ENCODE assay signal across 8 cellular contexts in the genomic region with DNA sequence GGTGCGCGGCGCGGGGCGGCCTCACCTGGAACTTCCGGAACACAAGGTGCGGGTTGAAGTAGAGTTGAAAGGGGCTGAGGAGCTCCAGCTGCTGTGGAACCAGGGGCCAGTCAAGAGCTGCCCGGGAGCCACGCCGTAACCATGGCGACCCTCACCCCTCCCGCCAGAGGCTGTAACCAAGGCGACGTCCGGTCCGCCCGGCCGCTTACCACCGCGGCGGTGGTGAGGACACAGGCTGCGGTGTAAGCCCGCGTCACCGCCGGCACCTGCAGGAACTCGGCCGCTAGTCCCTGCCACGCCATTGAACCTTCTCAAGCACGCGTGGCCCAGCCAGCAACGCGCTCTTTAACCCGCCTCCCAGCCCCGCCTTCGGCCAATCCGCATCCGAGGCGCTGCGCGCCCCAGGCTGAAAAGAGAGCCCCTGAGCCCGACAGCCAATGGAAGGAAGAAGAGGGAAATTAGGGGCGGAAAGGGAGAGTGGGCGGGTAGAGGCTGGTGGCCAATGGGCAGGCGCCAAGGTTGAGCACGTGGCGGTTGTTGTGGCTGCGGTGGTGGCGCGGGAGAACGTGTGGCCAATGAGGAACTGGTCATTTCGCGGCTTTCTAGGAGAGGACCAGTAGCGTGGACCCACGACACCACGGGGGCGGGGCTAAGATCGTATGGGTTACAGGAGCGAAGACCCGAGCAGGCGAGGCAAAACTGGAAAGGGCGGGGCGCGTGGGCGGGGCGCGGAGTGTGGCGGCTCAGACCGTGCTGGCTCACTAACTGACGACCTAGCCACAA. TPM values are rescaled to one million over a fixed set of nuclear protein-coding genes. Genes with fewer than 3 reads are reported as not detected.
DNase-seq lines count a peak whose midpoint lies in the region; ATAC-seq lines count a peak whose summit lies in the region.

A gene (minus strand): TSS at position 321 of the 783 bp plus-strand sequence. CDS start 19 bp downstream, at position 302.

- H3K4ac ChIP-seq in mesenchymal stem cell (ENCODE audit: low read depth in 1 of 2, low read length in 2 of 2) = peak within 1 kb of the TSS in 1 of 2 experiments; percentile 24

- no peaks in the 10 kb centered on the region for H3K9me3 ChIP-seq in mesenchymal stem cell (ENCODE audit: control insufficient read depth, low read length)

- H3K4me2 ChIP-seq in mesenchymal stem cell (ENCODE audit: low read length, poor library complexity, severe bottlenecking) = peak within 1 kb of the TSS; percentile 87

- no peaks in the 10 kb centered on the region for H3K9me3 Mint-ChIP-seq in effector memory CD8-positive, alpha-beta T cell

- H4K8ac ChIP-seq in mesenchymal stem cell (ENCODE audit: low read length) = no peak within 1 kb of the TSS

- peak within 1 kb of the TSS; percentile 75 for H2AFZ ChIP-seq in mesenchymal stem cell (ENCODE audit: low read depth, low read length)

- peak within 1 kb of the TSS in 1 of 2 experiments; percentile 20 for H3K14ac ChIP-seq in mesenchymal stem cell (ENCODE audit: low read length in 2 of 2)

- H3K9ac ChIP-seq in mesenchymal stem cell (ENCODE audit: low read length) = no peak within 1 kb of the TSS

- no peaks in the 10 kb centered on the region for H3K27me3 Mint-ChIP-seq in effector memory CD8-positive, alpha-beta T cell

- peak within 1 kb of the TSS in 1 of 2 experiments; percentile 61 for H3K18ac ChIP-seq in mesenchymal stem cell (ENCODE audit: low read depth in 1 of 2, low read length in 2 of 2)

- no peak within 1 kb of the TSS for H2BK15ac ChIP-seq in mesenchymal stem cell (ENCODE audit: low read depth, poor library complexity, severe bottlenecking)

- peak within 1 kb of the TSS; percentile 65 to 86 for H2BK12ac ChIP-seq in mesenchymal stem cell (ENCODE audit: low read length in 2 of 2)

- H3K23ac ChIP-seq in mesenchymal stem cell (ENCODE audit: low read length in 2 of 2) = no peak within 1 kb of the TSS

- peaks cover 10% of the 10 kb centered on the region for H3K79me1 ChIP-seq in mesenchymal stem cell (replicated peaks; ENCODE audit: low read length, poor library complexity, severe bottlenecking)

- WGBS in mesenchymal stem cell = under 1% methylated on average over 62 of the region's 70 CpGs

- peaks cover 34 to 42% of the 10 kb centered on the region in 2 experiments for H3K36me3 ChIP-seq in mesenchymal stem cell (ENCODE audit: control insufficient read depth in 1 of 2, insufficient read depth in 2 of 2, low read depth in 1 of 2, low read length in 2 of 2)

- no peak within 1 kb of the TSS for H2BK120ac ChIP-seq in mesenchymal stem cell (ENCODE audit: low read depth, low read length)

- peaks cover 15% of the 10 kb centered on the region for H3K4me1 ChIP-seq in mesenchymal stem cell (ENCODE audit: control insufficient read depth, insufficient read depth, low read depth, low read length)

- peak within 1 kb of the TSS; percentile 92 to 96 for H3K4me3 Mint-ChIP-seq in effector memory CD8-positive, alpha-beta T cell

- peak within 1 kb of the TSS; percentile 61 to 69 for H3K4me3 ChIP-seq in mesenchymal stem cell (ENCODE audit: insufficient read depth in 1 of 2, low read depth in 1 of 2, low read length in 2 of 2)

- H3K4me1 Mint-ChIP-seq in effector memory CD8-positive, alpha-beta T cell (ENCODE audit: low read depth in 2 of 2) = peaks cover 16 to 19% of the 10 kb centered on the region in 2 donors

- no peak within 1 kb of the TSS for H3K27ac ChIP-seq in mesenchymal stem cell (ENCODE audit: low read length, poor library complexity, severe bottlenecking)

- no peak within 1 kb of the TSS for H4K91ac ChIP-seq in mesenchymal stem cell (ENCODE audit: low read length)

- no peak within 1 kb of the TSS for H2AK5ac ChIP-seq in mesenchymal stem cell (ENCODE audit: low read length, severe bottlenecking)

- H3K36me3 Mint-ChIP-seq in effector memory CD8-positive, alpha-beta T cell (ENCODE audit: insufficient read depth) = peaks cover 18% of the 10 kb centered on the region

- DNase-seq in C1 segment of cervical spinal cord (lab: John Stamatoyannopoulos, UW) (peak; percentile 50 to 96 (median 87)), NK-92 (lab: John Stamatoyannopoulos, UW; ENCODE audit: unreplicated experiment) (peak; percentile 50), mesenchymal stem cell (peak; percentile 99)
- DNase-seq in activated CD8-positive, alpha-beta memory T cell treated with anti-CD3 and anti-CD28 coated beads for 48 hours (ENCODE audit: low read depth in 2 of 3, low spot score in 2 of 3) = peak; percentile 88 to 97 (median 91)
- DNase-seq in effector memory CD8-positive, alpha-beta T cell = peak; percentile 91 to 93 (median 92)
- DNase-seq in stimulated activated CD8-positive, alpha-beta memory T cell treated with anti-CD3 and anti-CD28 coated beads, Interleukin-12 subunit alpha, Interleukin-12 subunit beta, amount 100 ng/mL, for 1 hour (ENCODE audit: low read depth) = peak; percentile 90

- peaks cover 0 to 11% of the 10 kb centered on the region in 2 experiments for H3K27me3 ChIP-seq in mesenchymal stem cell (ENCODE audit: control insufficient read depth in 1 of 2, insufficient read depth in 1 of 2, low read length in 2 of 2)

- peak within 1 kb of the TSS; percentile 72 to 93 for H3K27ac Mint-ChIP-seq in effector memory CD8-positive, alpha-beta T cell

- ATAC-seq in GM19438 (IDR thresholded peaks at IDR 0.05; ENCODE audit: low read depth, unreplicated experiment) = peak; percentile 83
- peak; percentile 52 for ATAC-seq in HG03571 (IDR thresholded peaks at IDR 0.05; ENCODE audit: unreplicated experiment)
- ATAC-seq in effector memory CD8-positive, alpha-beta T cell (replicated peaks) = peak; percentile 90

- H2BK5ac ChIP-seq in mesenchymal stem cell (ENCODE audit: low read depth, low read length, poor library complexity, severe bottlenecking) = no peak within 1 kb of the TSS

RNA-seq across cellular contexts. Expression of the gene that starts here (rescaled TPM):
- 0.61 TPM for polyA plus RNA-seq in mesenchymal stem cell (2013, experiment 1 of 2)
- polyA plus RNA-seq in mesenchymal stem cell (2013, experiment 2 of 2) = 0.52 TPM
